1 cellular context compared by ENCODE assay signal in genomic region chr10:3647074-3647473, GRCh38.
TF ChIP-seq lines count a peak whose summit lies in the region.

No MANE protein-coding gene starts in this region.

TF ChIP-seq in GM23338, 12 proteins besides CTCF, POLR2A, EP300 and RAD21 (continued from another document):
- TF ChIP-seq REST (IDR thresholded peaks at IDR 0.05; ENCODE audit: unreplicated experiment) (no peak), EZH2phosphoT487 (IDR thresholded peaks at IDR 0.05; ENCODE audit: unreplicated experiment) (no peak), NANOG (IDR thresholded peaks at IDR 0.05; ENCODE audit: borderline replicate concordance) (no peak), ETS1 (IDR thresholded peaks at IDR 0.05) (no peak)
